In the genomic region with DNA sequence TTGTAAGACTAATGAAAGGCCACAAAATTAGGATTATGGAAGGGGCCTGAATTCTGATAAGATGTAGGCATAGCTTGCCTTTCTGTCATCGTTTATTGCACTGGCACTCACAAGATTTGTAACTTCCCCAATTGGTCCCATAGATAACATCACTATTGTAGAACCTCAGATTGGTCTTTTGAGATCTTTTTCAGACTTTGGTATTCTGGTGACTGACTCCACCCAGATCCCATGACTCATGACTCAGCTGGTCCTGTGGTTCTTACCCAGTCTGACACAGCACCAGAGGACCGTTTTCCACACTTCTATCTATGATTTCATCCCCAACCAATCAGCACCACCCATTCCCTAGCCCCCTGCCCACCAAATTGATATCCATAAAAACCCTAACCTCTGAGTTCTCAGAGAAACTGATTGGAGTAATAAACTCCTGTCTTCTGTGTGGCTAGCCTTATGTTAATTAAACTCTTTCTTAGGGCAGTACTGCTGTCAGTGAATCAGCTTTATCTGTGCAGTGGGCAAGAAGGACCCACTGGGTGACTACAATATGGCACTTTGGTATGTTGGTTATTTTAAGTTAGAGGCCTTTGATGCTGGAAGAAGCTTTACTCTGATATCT, we compare ENCODE assay signal across 11 cellular contexts. TPM values are rescaled to one million over a fixed set of nuclear protein-coding genes. Genes with fewer than 3 reads are reported as not detected.
DNase-seq lines count a peak whose midpoint lies in the region; ATAC-seq and TF ChIP-seq lines count a peak whose summit lies in the region.
"Had no signal": no experiment of that assay in that cellular context is flagged by ENCODE, and none has a peak within 500 bp of the region (broad histone marks: within the 10 kb centered on the region; RNA-seq: fewer than 3 reads in every experiment).

No MANE protein-coding gene starts in this region.

- BruUV-seq in PC-3 (replicated peaks; lab: Mats Ljungman, UMichigan), result no TSS peak

- no peaks in the 10 kb centered on the region for H3K9me2 ChIP-seq in PC-3 (replicated peaks; ENCODE audit: low read length)

- H3K4me3 ChIP-seq in PC-3 (ENCODE audit: low read length), result no peak overlapping the region

- no peak for TF ChIP-seq CTCF in PC-3 (conservative IDR thresholded peaks at IDR 0.05; ENCODE audit: low read depth, low read length)
- no peak for TF ChIP-seq CTCF in glutamatergic neuron (IDR thresholded peaks at IDR 0.05; ENCODE audit: partially characterized antibody, unreplicated experiment)

- no peak overlapping the region for H3K9ac ChIP-seq in PC-3 (ENCODE audit: low read length)

- H3K4me2 ChIP-seq in PC-3 (ENCODE audit: low read length), result no peak overlapping the region

- no peaks in the 10 kb centered on the region for H3K79me2 ChIP-seq in PC-3 (ENCODE audit: low read length)

- no peaks in the 10 kb centered on the region for H3K36me3 Mint-ChIP-seq in activated CD4-positive, alpha-beta T cell treated with anti-CD3 and anti-CD28 coated beads for 36 hours (ENCODE audit: low read depth)
- H3K36me3 Mint-ChIP-seq in dendritic cell treated with granulocyte-macrophage colony-stimulating factor and Interleukin-4, amounts not matched to agents 40 ng/mL and 50 ng/mL, for 4 days (ENCODE audit: low read depth), result no peaks in the 10 kb centered on the region
- H3K36me3 Mint-ChIP-seq in glutamatergic neuron (ENCODE audit: unreplicated experiment), result peaks cover 10% of the 10 kb centered on the region
- H3K36me3 Mint-ChIP-seq: activated naive CD4-positive, alpha-beta T cell treated with anti-CD3 and anti-CD28 coated beads, Interleukin-2, amount 50 U/mL, for 24 hours had no signal

- POLR2A ChIA-PET in activated CD4-positive, alpha-beta T cell treated with anti-CD3 and anti-CD28 coated beads for 36 hours (lab: Charles Lee), result no interaction called here
- POLR2A ChIA-PET in PC-3 (lab: Charles Lee; ENCODE audit: unreplicated experiment), result no interaction called here

- peaks cover 4% of the 10 kb centered on the region for H3K27me3 Mint-ChIP-seq in activated CD4-positive, alpha-beta T cell treated with anti-CD3 and anti-CD28 coated beads for 36 hours
- H3K27me3 Mint-ChIP-seq in dendritic cell treated with granulocyte-macrophage colony-stimulating factor and Interleukin-4, amounts not matched to agents 40 ng/mL and 50 ng/mL, for 4 days, result no peaks in the 10 kb centered on the region
- H3K27me3 Mint-ChIP-seq in glutamatergic neuron (ENCODE audit: unreplicated experiment), result peaks cover 2% of the 10 kb centered on the region
- H3K27me3 Mint-ChIP-seq: activated naive CD4-positive, alpha-beta T cell treated with anti-CD3 and anti-CD28 coated beads, Interleukin-2, amount 50 U/mL, for 24 hours had no signal

- H3F3A ChIP-seq in PC-3 (ENCODE audit: low read length, unreplicated experiment), result no peaks in the 10 kb centered on the region

- H2AFZ ChIP-seq in PC-3 (ENCODE audit: low read length), result no peak overlapping the region

- intact Hi-C loops in activated CD4-positive, alpha-beta T cell treated with anti-CD3 and anti-CD28 coated beads for 36 hours (cut with DNase I, micrococcal nuclease), result no loop called here
- intact Hi-C loops in PC-3 (cut with micrococcal nuclease), result no loop called here
- intact Hi-C loops in dendritic cell treated with granulocyte-macrophage colony-stimulating factor and Interleukin-4, amounts not matched to agents 40 ng/mL and 50 ng/mL, for 4 days (cut with micrococcal nuclease), result no loop called here

- no peak overlapping the region for H3K4me3 Mint-ChIP-seq in activated CD4-positive, alpha-beta T cell treated with anti-CD3 and anti-CD28 coated beads for 36 hours
- H3K4me3 Mint-ChIP-seq in dendritic cell treated with granulocyte-macrophage colony-stimulating factor and Interleukin-4, amounts not matched to agents 40 ng/mL and 50 ng/mL, for 4 days, result no peak overlapping the region
- H3K4me3 Mint-ChIP-seq in glutamatergic neuron (ENCODE audit: unreplicated experiment), result no peak overlapping the region
- H3K4me3 Mint-ChIP-seq: activated naive CD4-positive, alpha-beta T cell treated with anti-CD3 and anti-CD28 coated beads, Interleukin-2, amount 50 U/mL, for 24 hours had no signal

- DNase-seq in activated CD4-positive, alpha-beta T cell treated with anti-CD3 and anti-CD28 coated beads for 36 hours, result peak; percentile 32
- DNase-seq in activated CD4-positive, alpha-beta T cell treated with anti-CD3 and anti-CD28 coated beads, Interleukin-2, amount 50 U/mL, for 1 hour, result no peak
- DNase-seq in PC-3, result peak; percentile 39
- peak; percentile 35 for DNase-seq in renal cortical epithelial cell (ENCODE audit: low read depth)
- no peak for DNase-seq in superior temporal gyrus (ENCODE audit: extremely low spot score)
- DNase-seq in glutamatergic neuron, result no peak
- DNase-seq in ecto neural progenitor cell (ENCODE audit: low spot score), result no peak
- DNase-seq: NCI-H526 treated with DMSO at 0.1 percent for 48 hours had no signal

- no peaks in the 10 kb centered on the region for H3K9me3 Mint-ChIP-seq in activated CD4-positive, alpha-beta T cell treated with anti-CD3 and anti-CD28 coated beads for 36 hours (ENCODE audit: low read depth)
- H3K9me3 Mint-ChIP-seq in dendritic cell treated with granulocyte-macrophage colony-stimulating factor and Interleukin-4, amounts not matched to agents 40 ng/mL and 50 ng/mL, for 4 days, result peaks cover 8% of the 10 kb centered on the region
- H3K9me3 Mint-ChIP-seq in glutamatergic neuron (ENCODE audit: unreplicated experiment), result peaks cover 1% of the 10 kb centered on the region
- H3K9me3 Mint-ChIP-seq: activated naive CD4-positive, alpha-beta T cell treated with anti-CD3 and anti-CD28 coated beads, Interleukin-2, amount 50 U/mL, for 24 hours had no signal

- H3K27ac ChIP-seq in PC-3 (ENCODE audit: low read length), result no peak overlapping the region

- no peaks in the 10 kb centered on the region for H4K20me1 ChIP-seq in PC-3 (ENCODE audit: low read length)

- CTCF ChIA-PET in activated CD4-positive, alpha-beta T cell treated with anti-CD3 and anti-CD28 coated beads for 36 hours (lab: Charles Lee), result interaction anchor here (0.9 to 3.6 kb wide), 5 partner anchors 10 to 77 kb away, joined by 3 to 17 read pairs (median 3); no protein-coding TSS in a partner anchor
- CTCF ChIA-PET in PC-3 (lab: Charles Lee), result no interaction called here

- H3K4me1 ChIP-seq in PC-3 (ENCODE audit: insufficient read depth, low read length), result no peaks in the 10 kb centered on the region

- H3K27me3 ChIP-seq in PC-3 (ENCODE audit: low read length), result 0 out of 2 replicates have a peak, but pooled peaks cover 6% of the 10 kb centered on the region

- H3K27ac Mint-ChIP-seq in activated CD4-positive, alpha-beta T cell treated with anti-CD3 and anti-CD28 coated beads for 36 hours, result no peak overlapping the region
- peak overlapping the region; percentile 70 for H3K27ac Mint-ChIP-seq in dendritic cell treated with granulocyte-macrophage colony-stimulating factor and Interleukin-4, amounts not matched to agents 40 ng/mL and 50 ng/mL, for 4 days
- no peak overlapping the region for H3K27ac Mint-ChIP-seq in glutamatergic neuron (ENCODE audit: unreplicated experiment)
- H3K27ac Mint-ChIP-seq: activated naive CD4-positive, alpha-beta T cell treated with anti-CD3 and anti-CD28 coated beads, Interleukin-2, amount 50 U/mL, for 24 hours had no signal

- H3K9me3 ChIP-seq in PC-3 (ENCODE audit: low read length), result no peaks in the 10 kb centered on the region

- ATAC-seq in activated CD4-positive, alpha-beta T cell treated with anti-CD3 and anti-CD28 coated beads for 36 hours, result no peak
- ATAC-seq in PC-3, result peak; percentile 27; the same call in 1 of the 2 replicates

- no peaks in the 10 kb centered on the region for H3K36me3 ChIP-seq in PC-3 (ENCODE audit: low read depth, low read length)

- no peaks in the 10 kb centered on the region for H3K4me1 Mint-ChIP-seq in activated CD4-positive, alpha-beta T cell treated with anti-CD3 and anti-CD28 coated beads for 36 hours
- H3K4me1 Mint-ChIP-seq in dendritic cell treated with granulocyte-macrophage colony-stimulating factor and Interleukin-4, amounts not matched to agents 40 ng/mL and 50 ng/mL, for 4 days (ENCODE audit: low read depth), result peaks cover 47% of the 10 kb centered on the region
- peaks cover 5% of the 10 kb centered on the region for H3K4me1 Mint-ChIP-seq in glutamatergic neuron (ENCODE audit: low read depth, unreplicated experiment)
- H3K4me1 Mint-ChIP-seq: activated naive CD4-positive, alpha-beta T cell treated with anti-CD3 and anti-CD28 coated beads, Interleukin-2, amount 50 U/mL, for 24 hours had no signal

RNA-seq across cellular contexts. Expression of a gene that starts 13.8 kb away (rescaled TPM):
- total RNA-seq in activated CD4-positive, alpha-beta T cell treated with anti-CD3 and anti-CD28 coated beads for 36 hours, result 100 to 1,000 TPM; 141 to 155 TPM
- total RNA-seq in PC-3 (2014; rRNA removed) (143 and 147 TPM in 2 replicates), renal cortical epithelial cell (49.8 and 54.2 TPM in 2 replicates), glutamatergic neuron (ENCODE audit: unreplicated experiment) (135 TPM)

RNA-seq across cellular contexts. Expression of a gene that starts 29.7 kb away (rescaled TPM):
- not detected for total RNA-seq in activated CD4-positive, alpha-beta T cell treated with anti-CD3 and anti-CD28 coated beads for 36 hours
- total RNA-seq in PC-3 (2014; rRNA removed), result not detected in 2 replicates
- total RNA-seq in renal cortical epithelial cell, result not detected in 2 replicates
- total RNA-seq in glutamatergic neuron (ENCODE audit: unreplicated experiment), result not detected
- total RNA-seq: skeletal muscle tissue had no signal

RNA-seq across cellular contexts. Expression of a gene that starts 30.4 kb away (rescaled TPM):
- under 1 TPM; 0.14 to 0.44 TPM for total RNA-seq in activated CD4-positive, alpha-beta T cell treated with anti-CD3 and anti-CD28 coated beads for 36 hours
- total RNA-seq in PC-3 (2014; rRNA removed) (0.22 and 0.29 TPM in 2 replicates), renal cortical epithelial cell (127 and 173 TPM in 2 replicates), glutamatergic neuron (ENCODE audit: unreplicated experiment) (4.4 TPM)

Comparison
In these comparisons a context has a peak if more than half of its experiments do, and no peak if none do; other contexts are left out.
1. DNase-seq: peak in activated CD4-positive, alpha-beta T cell treated with anti-CD3 and anti-CD28 coated beads for 36 hours (single experiment), PC-3 (single experiment) and renal cortical epithelial cell (single experiment); none in activated CD4-positive, alpha-beta T cell treated with anti-CD3 and anti-CD28 coated beads, Interleukin-2, amount 50 U/mL, for 1 hour (single experiment), superior temporal gyrus (single experiment), glutamatergic neuron (single experiment) and ecto neural progenitor cell (single experiment).
2. RNA of a gene that starts 30.4 kb away (total RNA-seq): 127 to 173 TPM in renal cortical epithelial cell; 4.4 TPM in glutamatergic neuron (single experiment), 0.14 to 0.44 TPM in activated CD4-positive, alpha-beta T cell treated with anti-CD3 and anti-CD28 coated beads for 36 hours and 0.22 to 0.29 TPM in PC-3; every median in the first group is over 10 times any median in the second.